21 cellular contexts compared by ENCODE assay signal in the genomic region with DNA sequence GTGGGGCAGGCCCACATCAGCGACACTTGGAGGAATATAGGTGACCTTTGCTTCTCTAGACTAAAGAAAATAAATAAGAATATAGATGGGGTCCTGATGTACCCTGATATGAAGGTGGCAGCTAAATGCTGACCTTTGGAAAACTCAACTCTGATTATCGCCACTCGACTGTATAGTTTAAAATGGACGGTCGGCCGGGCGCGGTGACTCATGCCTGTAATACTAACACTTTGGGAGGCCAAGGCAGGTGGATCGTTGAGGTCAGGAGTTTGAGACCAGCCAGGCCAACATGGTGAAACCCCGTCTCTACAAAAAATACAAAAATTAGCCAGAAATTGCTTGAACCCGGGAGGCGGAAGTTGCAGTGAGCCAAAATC.
DNase-seq lines count a peak whose midpoint lies in the region; ATAC-seq, FAIRE-seq and TF ChIP-seq lines count a peak whose summit lies in the region.
"Had no signal": no experiment of that assay in that cellular context is flagged by ENCODE, and none has a peak within 500 bp of the region (broad histone marks: within the 10 kb centered on the region; RNA-seq: fewer than 3 reads in every experiment).

No MANE protein-coding gene starts in this region.

- no peaks in the 10 kb centered on the region for H3K9me3 ChIP-seq in HepG2 (ENCODE audit: low read length)
- no peaks in the 10 kb centered on the region for H3K9me3 ChIP-seq in right lobe of liver
- H3K9me3 ChIP-seq in keratinocyte (ENCODE audit: control insufficient read depth, low read depth, low read length), result no peaks in the 10 kb centered on the region
- no peaks in the 10 kb centered on the region for H3K9me3 ChIP-seq in tibial artery
- H3K9me3 ChIP-seq: Peyer's patch, SJCRH30 had no signal

- no peak for TF ChIP-seq POLR2A in HepG2 (IDR thresholded peaks at IDR 0.05; ENCODE audit: insufficient read depth in 1 of 2, low read depth in 2 of 2, low read length in 2 of 2)
- no peak for TF ChIP-seq POLR2A in right lobe of liver (IDR thresholded peaks at IDR 0.05)

- ATAC-seq in HepG2 (no peak), right lobe of liver (no peak)

- H3K4me3 ChIP-seq in HepG2 (replicated peaks in 1 of 3; ENCODE audit: insufficient read depth in 1 of 3, low read depth in 2 of 3, low read length in 3 of 3), result no peak overlapping the region
- no peak overlapping the region for H3K4me3 ChIP-seq in right lobe of liver
- H3K4me3 ChIP-seq in keratinocyte (ENCODE audit: control insufficient read depth in 2 of 3, extremely low read depth in 1 of 3, insufficient read depth in 2 of 3, low read depth in 1 of 3, low read length in 3 of 3), result no peak overlapping the region
- H3K4me3 ChIP-seq in tibial artery, result no peak overlapping the region
- H3K4me3 ChIP-seq: Peyer's patch, SJCRH30 had no signal

- H3K4me1 ChIP-seq in HepG2 (ENCODE audit: insufficient read depth, low read length) (peaks cover 62% of the 10 kb centered on the region), right lobe of liver (peaks cover 0 to 8% (median 0%) of the 10 kb centered on the region in 4 donors), keratinocyte (ENCODE audit: control insufficient read depth, extremely low read depth, insufficient read depth, low read length) (peaks cover 13% of the 10 kb centered on the region), tibial artery (no peaks in the 10 kb centered on the region)
- H3K4me1 ChIP-seq: Peyer's patch had no signal

- H3K4me3 Mint-ChIP-seq in type B pancreatic cell, result no peak overlapping the region
- H3K4me3 Mint-ChIP-seq: CD4-positive, alpha-beta memory T cell had no signal

- intact Hi-C loops in HepG2 (cut with micrococcal nuclease; ENCODE audit: unreplicated experiment), result no loop called here
- intact Hi-C loops in right lobe of liver (cut with DNase I), result loop anchor here (10.0 kb wide), 2 partner anchors 50 to 180 kb away; no protein-coding TSS in a partner anchor
- intact Hi-C loops in tibial artery (cut with DNase I; ENCODE audit: low total_unique reads), result no loop called here

- H3K4me2 ChIP-seq in HepG2 (ENCODE audit: low read depth, low read length) (no peak overlapping the region), keratinocyte (ENCODE audit: control insufficient read depth, extremely low read depth, insufficient read depth, low read depth, low read length) (peak overlapping the region; percentile 31)

- H3K36me3 ChIP-seq in HepG2 (replicated peaks in 1 of 2; ENCODE audit: control insufficient read depth in 1 of 2, insufficient read depth in 2 of 2, low read length in 2 of 2), result peaks cover 11 to 17% of the 10 kb centered on the region in 2 experiments
- peaks cover 0 to 6% (median 3%) of the 10 kb centered on the region in 4 donors for H3K36me3 ChIP-seq in right lobe of liver
- H3K36me3 ChIP-seq in keratinocyte (ENCODE audit: control insufficient read depth in 2 of 2, extremely low read depth in 1 of 2, insufficient read depth in 2 of 2, low read length in 2 of 2), result peaks cover 6 to 9% of the 10 kb centered on the region in 2 experiments
- H3K36me3 ChIP-seq in tibial artery, result peaks cover 12 to 17% (median 15%) of the 10 kb centered on the region in 3 donors

- no peaks in the 10 kb centered on the region for H3K9me3 Mint-ChIP-seq in type B pancreatic cell
- H3K9me3 Mint-ChIP-seq: CD4-positive, alpha-beta memory T cell had no signal

- H3K27ac ChIP-seq in HepG2 (ENCODE audit: extremely low read length, insufficient read depth, low read length) (no peak overlapping the region), right lobe of liver (no peak overlapping the region), RWPE1 (peak overlapping the region; percentile 1; the same call in 1 of the 2 replicates), keratinocyte (ENCODE audit: control insufficient read depth, insufficient read depth, low read length) (no peak overlapping the region), tibial artery (no peak overlapping the region)
- H3K27ac ChIP-seq: Peyer's patch, SJCRH30 had no signal

- H3K27ac Mint-ChIP-seq in type B pancreatic cell, result peak overlapping the region; percentile 43

- no TSS peak for BruUV-seq in HepG2 (replicated peaks; lab: Mats Ljungman, UMichigan)

- H3K36me3 Mint-ChIP-seq in type B pancreatic cell, result peaks cover 11% of the 10 kb centered on the region

- 91% methylated on average over 12 of the region's 12 CpGs for WGBS in HepG2 (ENCODE audit: low lambda C conversion rate)
- 94% methylated on average over 12 of the region's 12 CpGs for WGBS in right lobe of liver (ENCODE audit: insufficient coverage, low coverage, low lambda C conversion rate, missing lambda C conversion rate)

- peaks cover 20% of the 10 kb centered on the region for H3K4me1 Mint-ChIP-seq in type B pancreatic cell (ENCODE audit: unreplicated experiment)

- no peak for TF ChIP-seq EP300 in HepG2 (IDR thresholded peaks at IDR 0.05; ENCODE audit: low read depth in 2 of 2, low read length in 2 of 2)
- no peak for TF ChIP-seq EP300 in HepG2 (CRISPR knock-in tag; IDR thresholded peaks at IDR 0.05; ENCODE audit: borderline replicate concordance)

- dilution Hi-C loops in keratinocyte (cut with MboI; ENCODE audit: extremely low pct_ligation_motif_present, low sequenced_read_pairs), result no loop called here

- TF ChIP-seq CTCF in HepG2 (CRISPR knock-in tag; IDR thresholded peaks at IDR 0.05) (no peak), right lobe of liver (IDR thresholded peaks at IDR 0.05) (no peak), RWPE1 (conservative IDR thresholded peaks at IDR 0.05; ENCODE audit: low read depth) (no peak), keratinocyte (optimal IDR thresholded peaks at IDR 0.05 in 1 of 3, IDR thresholded peaks at IDR 0.05 in 1 of 3, conservative IDR thresholded peaks at IDR 0.05 in 1 of 3; ENCODE audit: extremely low read depth in 1 of 3, insufficient read depth in 2 of 3, low read length in 3 of 3) (no peak), type B pancreatic cell (conservative IDR thresholded peaks at IDR 0.05) (no peak), tibial artery (IDR thresholded peaks at IDR 0.05) (no peak)

- H3K9ac ChIP-seq in HepG2 (ENCODE audit: insufficient read depth, low read depth, low read length) (no peak overlapping the region), keratinocyte (ENCODE audit: control insufficient read depth, extremely low read depth, insufficient read depth, low read length) (no peak overlapping the region)

- no peaks in the 10 kb centered on the region for H3K27me3 Mint-ChIP-seq in type B pancreatic cell
- H3K27me3 Mint-ChIP-seq: CD4-positive, alpha-beta memory T cell had no signal

- POLR2A ChIA-PET in HepG2 (lab: Yijun Ruan, JAX), result interaction anchor here (0.6 to 1.6 kb wide), 4 partner anchors 13 to 317 kb away, joined by 3 to 8 read pairs (median 4); no protein-coding TSS in a partner anchor
- POLR2A ChIA-PET in RWPE1 (lab: Yijun Ruan, JAX; ENCODE audit: low non-redundant PET), result no interaction called here

- H3K27me3 ChIP-seq in HepG2 (ENCODE audit: control insufficient read depth in 1 of 2, insufficient read depth in 2 of 2, low read length in 2 of 2) (no peaks in the 10 kb centered on the region), right lobe of liver (no peaks in the 10 kb centered on the region), keratinocyte (ENCODE audit: control insufficient read depth, extremely low read depth, insufficient read depth, low read length) (no peaks in the 10 kb centered on the region), tibial artery (no peaks in the 10 kb centered on the region)
- H3K27me3 ChIP-seq: Peyer's patch, SJCRH30 had no signal

- no peaks in the 10 kb centered on the region for H3K79me2 ChIP-seq in HepG2 (ENCODE audit: insufficient read depth, low read length)
- no peaks in the 10 kb centered on the region for H3K79me2 ChIP-seq in keratinocyte (ENCODE audit: control insufficient read depth, insufficient read depth, low read length)

- DNase-seq in HepG2 (ENCODE audit: low spot score) (no peak), right lobe of liver (no peak), RWPE1 (ENCODE audit: low spot score) (no peak), keratinocyte (ENCODE audit: low read depth, low spot score) (no peak), type B pancreatic cell (ENCODE audit: extremely low spot score, unreplicated experiment) (no peak), HCEC 1CT (no peak), tibial artery (no peak), Ammon's horn (ENCODE audit: low spot score) (no peak)
- DNase-seq: 8988T; CD4-positive, alpha-beta memory T cell; KG1; NCI-H1092; NCI-H1436; NCI-H524; NCI-H774; NK-92 treated with Interleukin-12 subunit alpha and Interleukin-12 subunit beta, amount 100 ng/mL, for 24 hours; Peyer's patch; SJCRH30 had no signal

- H4K20me1 ChIP-seq in HepG2 (ENCODE audit: insufficient read depth, low read length) (peaks cover 1% of the 10 kb centered on the region; the same call in 1 of the 2 replicates), keratinocyte (ENCODE audit: control insufficient read depth, extremely low read depth, insufficient read depth, low read length) (no peaks in the 10 kb centered on the region)

- FAIRE-seq in HepG2 (lab: Jason Lieb, UNC) (no peak), keratinocyte (lab: Jason Lieb, UNC) (no peak)
- FAIRE-seq: GM18507, GM19239, H54 had no signal

- no peak for TF ChIP-seq RAD21 in HepG2 (CRISPR knock-in tag; IDR thresholded peaks at IDR 0.05)

- H3K9me1 ChIP-seq in keratinocyte (ENCODE audit: control insufficient read depth, extremely low read depth, insufficient read depth, low read length), result no peaks in the 10 kb centered on the region

- CTCF ChIA-PET in HepG2 (lab: Yijun Ruan, JAX; ENCODE audit: low intra/inter-chr PET ratio, low total read pairs) (interaction anchor here (0.9 kb wide), 1 partner anchor 417 kb away, joined by 3 read pairs; no protein-coding TSS in a partner anchor), RWPE1 (lab: Yijun Ruan, JAX) (interaction anchor here (0.7 to 4.7 kb wide), 9 partner anchors 8 to 450 kb away, joined by 3 to 50 read pairs (median 3); no protein-coding TSS in a partner anchor)

- no peak overlapping the region for H2AFZ ChIP-seq in HepG2 (ENCODE audit: low read length)
- H2AFZ ChIP-seq in keratinocyte (ENCODE audit: control insufficient read depth, low read length), result no peak overlapping the region

- in situ Hi-C loops in HepG2 (cut with HindIII; ENCODE audit: extremely low pct_ligation_motif_present, low pct_unique_long_range_greater_than_20kb), result no loop called here

TF ChIP-seq in HepG2, 621 proteins besides CTCF, POLR2A, EP300 and RAD21:
- peak; percentile 56; the same call in 1 of the 2 replicates for TF ChIP-seq MAFF (IDR thresholded peaks at IDR 0.05; ENCODE audit: low read depth, low read length)
- TF ChIP-seq ZNF296 (CRISPR knock-in tag; conservative IDR thresholded peaks at IDR 0.05), result no peak
- peak; percentile 60 to 71 for TF ChIP-seq MAFK (conservative IDR thresholded peaks at IDR 0.05 in 1 of 2, IDR thresholded peaks at IDR 0.05 in 1 of 2; ENCODE audit: low read length in 2 of 2)

Comparison
In these comparisons a context has a peak if more than half of its experiments do, and no peak if none do; other contexts are left out.
1. intact Hi-C loops: an anchor here in right lobe of liver (10.0 kb wide); none called in HepG2 and tibial artery.